20 cellular contexts compared by ENCODE assay signal in the genomic region with DNA sequence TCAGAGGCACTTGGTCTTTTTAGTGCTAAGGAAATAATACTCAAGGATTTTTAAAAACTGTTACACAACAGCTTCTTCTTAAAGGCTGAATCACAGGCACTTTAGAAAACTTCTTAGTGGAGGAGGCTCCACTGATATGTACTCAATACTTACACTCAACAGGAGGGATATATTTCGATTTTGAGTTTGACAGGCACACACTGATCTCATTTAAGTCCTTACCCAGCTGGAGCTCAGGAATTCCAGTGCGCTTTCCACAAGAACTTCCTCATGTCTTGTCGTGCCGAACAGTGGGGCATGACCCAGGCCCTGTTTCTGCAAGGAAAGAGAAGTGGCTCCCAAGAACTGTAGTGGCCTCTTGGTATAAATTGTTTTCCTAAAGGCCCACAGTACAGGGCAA.
DNase-seq lines count a peak whose midpoint lies in the region; ATAC-seq and TF ChIP-seq lines count a peak whose summit lies in the region.
"Had no signal": no experiment of that assay in that cellular context is flagged by ENCODE, and none has a peak within 500 bp of the region (broad histone marks: within the 10 kb centered on the region; RNA-seq: fewer than 3 reads in every experiment).

No MANE protein-coding gene starts in this region.

- no peak for TF ChIP-seq POLR2A in thyroid gland (IDR thresholded peaks at IDR 0.05)
- TF ChIP-seq POLR2A in esophagus squamous epithelium (IDR thresholded peaks at IDR 0.05): no peak

- H3K4me3 ChIP-seq in astrocyte of the spinal cord (ENCODE audit: low read depth, low read length): no peak overlapping the region
- H3K4me3 ChIP-seq in thyroid gland (replicated peaks in 1 of 3): no peak overlapping the region
- H3K4me3 ChIP-seq in esophagus squamous epithelium: no peak overlapping the region
- H3K4me3 ChIP-seq: ovary had no signal

- peak; percentile 15 for DNase-seq in NCI-H82 (lab: John Stamatoyannopoulos, UW)
- no peak for DNase-seq in NCI-H82 treated with DMSO at 0.1 percent for 48 hours (lab: John Stamatoyannopoulos, UW; ENCODE audit: unreplicated experiment)
- DNase-seq in astrocyte of the spinal cord (ENCODE audit: low read depth, low spot score): peak; percentile 79
- peak; percentile 30 to 55 for DNase-seq in thyroid gland
- DNase-seq in esophagus squamous epithelium (lab: John Stamatoyannopoulos, UW): no peak
- DNase-seq in omental fat pad (ENCODE audit: low spot score): no peak
- DNase-seq in anterior cingulate cortex (lab: John Stamatoyannopoulos, UW): no peak
- DNase-seq: activated CD4-positive, CD25-positive, alpha-beta regulatory T cell; activated CD8-positive, alpha-beta memory T cell treated with anti-CD3 and anti-CD28 coated beads for 24 hours; Calu3; effector memory CD8-positive, alpha-beta T cell; foreskin keratinocyte; NCI-H1048; NCI-H2081 treated with DMSO at 0.1 percent for 48 hours; NCI-H524; ovary; stimulated activated CD4-positive, alpha-beta T cell treated with anti-CD3 and anti-CD28 coated beads, Interleukin-2, amount 100 ng/mL, for 48 hours had no signal

- H3K36me3 ChIP-seq in thyroid gland: no peaks in the 10 kb centered on the region
- H3K36me3 ChIP-seq in esophagus squamous epithelium: peaks cover 0 to 3% (median 0%) of the 10 kb centered on the region in 3 donors
- H3K36me3 ChIP-seq: ovary had no signal

- intact Hi-C loops in thyroid gland (cut with DNase I): no loop called here
- intact Hi-C loops in esophagus squamous epithelium (cut with DNase I): no loop called here

- ATAC-seq in omental fat pad (ENCODE audit: low FRiP score): no peak
- ATAC-seq: effector memory CD8-positive, alpha-beta T cell; Panc1 had no signal

- in situ Hi-C loops in astrocyte of the spinal cord (cut with HindIII; ENCODE audit: low sequenced_read_pairs): no loop called here

- 39 to 43% methylated on average over 4 of the region's 4 CpGs for WGBS in thyroid gland, 2 donors
- 70 to 74% methylated on average over 1 to 4 of the region's 4 CpGs for WGBS in esophagus squamous epithelium, 2 donors

- H3K4me1 ChIP-seq in thyroid gland (peaks cover 0 to 9% of the 10 kb centered on the region in 2 donors), esophagus squamous epithelium (peaks cover 0 to 29% (median 9%) of the 10 kb centered on the region in 3 donors)
- H3K4me1 ChIP-seq: foreskin keratinocyte had no signal

- TF ChIP-seq CTCF in astrocyte of the spinal cord (IDR thresholded peaks at IDR 0.05; ENCODE audit: low read depth, low read length): no peak
- TF ChIP-seq CTCF in thyroid gland (IDR thresholded peaks at IDR 0.05): no peak
- no peak for TF ChIP-seq CTCF in esophagus squamous epithelium (IDR thresholded peaks at IDR 0.05)
- no peak for TF ChIP-seq CTCF in omental fat pad (IDR thresholded peaks at IDR 0.05)

- H3K27me3 ChIP-seq in layer of hippocampus (ENCODE audit: control insufficient read depth, insufficient read depth, low read length) (no peaks in the 10 kb centered on the region), thyroid gland (no peaks in the 10 kb centered on the region), esophagus squamous epithelium (no peaks in the 10 kb centered on the region)
- H3K27me3 ChIP-seq: foreskin keratinocyte, ovary had no signal

- no peaks in the 10 kb centered on the region for H3K9me3 ChIP-seq in thyroid gland
- H3K9me3 ChIP-seq in esophagus squamous epithelium: no peaks in the 10 kb centered on the region
- H3K9me3 ChIP-seq: ovary had no signal

- H3K27ac ChIP-seq in layer of hippocampus (ENCODE audit: low read depth, low read length) (peak overlapping the region; percentile 96), thyroid gland (no peak overlapping the region), esophagus squamous epithelium (peak overlapping the region in 1 of 4 donors; percentile 38)
- H3K27ac ChIP-seq: 22Rv1, foreskin keratinocyte, ovary had no signal

Comparison
In these comparisons a context has a peak if more than half of its experiments do, and no peak if none do; other contexts are left out.
1. DNase-seq: peak in NCI-H82 (single experiment), astrocyte of the spinal cord (single experiment) and thyroid gland (2 of 2); none in NCI-H82 treated with DMSO at 0.1 percent for 48 hours (single experiment), esophagus squamous epithelium (single experiment), omental fat pad (single experiment) and anterior cingulate cortex (0 of 58).